ENCODE assay signal across 2 cellular contexts in genomic region chr5:871596-872298, GRCh38.
TF ChIP-seq lines count a peak whose summit lies in the region.

No MANE protein-coding gene starts in this region.

TF ChIP-seq in K562, 482 proteins besides CTCF, POLR2A, EP300 and RAD21:
- TF ChIP-seq KAT7 (CRISPR knock-in tag; IDR thresholded peaks at IDR 0.05; ENCODE audit: borderline replicate concordance) (no peak), POU5F1 (IDR thresholded peaks at IDR 0.05; ENCODE audit: borderline replicate concordance, low read depth, low read length, partially characterized antibody) (no peak), ARID3A (IDR thresholded peaks at IDR 0.05; ENCODE audit: borderline replicate concordance, low read depth, low read length) (no peak), RBFOX2 (IDR thresholded peaks at IDR 0.05; ENCODE audit: low read depth, low read length) (0 out of 2 replicates have a peak, but pooled peaks have one; percentile 18), TFAM (CRISPR knock-in tag; conservative IDR thresholded peaks at IDR 0.05) (no peak), CXXC5 (CRISPR knock-in tag; IDR thresholded peaks at IDR 0.05) (no peak)
- TF ChIP-seq, protein P1, sequence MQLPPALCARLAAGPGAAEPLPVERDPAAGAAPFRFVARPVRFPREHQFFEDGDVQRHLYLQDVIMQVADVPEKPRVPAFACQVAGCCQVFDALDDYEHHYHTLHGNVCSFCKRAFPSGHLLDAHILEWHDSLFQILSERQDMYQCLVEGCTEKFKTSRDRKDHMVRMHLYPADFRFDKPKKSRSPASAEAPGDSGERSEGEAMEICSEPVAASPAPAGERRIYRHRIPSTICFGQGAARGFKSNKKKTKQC (CRISPR knock-in tag; IDR thresholded peaks at IDR 0.05) = no peak

TF ChIP-seq in endothelial cell of umbilical vein, 7 proteins besides CTCF, POLR2A, EP300 and RAD21:
- TF ChIP-seq FOS (IDR thresholded peaks at IDR 0.05; ENCODE audit: borderline replicate concordance, insufficient read depth, low read length) = no peak
- TF ChIP-seq EZH2 (IDR thresholded peaks at IDR 0.05; ENCODE audit: borderline replicate concordance, low read depth, low read length, severe bottlenecking) = no peak
- no peak for TF ChIP-seq JUN (IDR thresholded peaks at IDR 0.05; ENCODE audit: borderline replicate concordance, insufficient read depth, insufficient read length, low read depth)
- no peak for TF ChIP-seq POLR2AphosphoS5 (IDR thresholded peaks at IDR 0.05; ENCODE audit: insufficient read depth, low read depth, low read length)
- no peak for TF ChIP-seq GATA2 (IDR thresholded peaks at IDR 0.05; ENCODE audit: insufficient read depth, insufficient read length, low read depth, low read length)
- TF ChIP-seq, protein P2, sequence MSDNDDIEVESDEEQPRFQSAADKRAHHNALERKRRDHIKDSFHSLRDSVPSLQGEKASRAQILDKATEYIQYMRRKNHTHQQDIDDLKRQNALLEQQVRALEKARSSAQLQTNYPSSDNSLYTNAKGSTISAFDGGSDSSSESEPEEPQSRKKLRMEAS (IDR thresholded peaks at IDR 0.05; ENCODE audit: insufficient read depth, insufficient read length) = no peak
- TF ChIP-seq MYC (IDR thresholded peaks at IDR 0.05; ENCODE audit: low read depth, low read length) = no peak
TF ChIP-seq in endothelial cell of umbilical vein: peak in this region for 0.
